Comparison of ENCODE assay signal across 29 cellular contexts in the genomic region with DNA sequence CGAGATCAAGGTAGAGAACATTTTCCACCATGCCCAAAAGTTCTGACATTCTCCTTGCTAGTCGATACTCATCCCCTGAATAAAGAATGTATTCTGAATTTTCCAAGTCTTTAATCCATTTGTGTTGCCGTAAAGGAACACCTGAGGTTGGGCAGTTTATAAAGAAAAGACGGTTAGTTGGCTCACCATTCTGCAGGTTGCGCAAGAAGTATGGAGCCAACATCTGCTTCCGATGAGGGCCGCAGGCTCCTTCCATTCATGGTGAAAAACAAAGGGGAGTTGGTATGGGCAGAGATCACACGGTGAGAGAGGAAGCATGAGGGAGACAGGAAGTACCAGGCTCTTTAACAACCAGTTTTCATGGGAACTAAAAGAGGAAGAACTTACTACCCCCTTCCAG.
"Had no signal": no experiment of that assay in that cellular context is flagged by ENCODE, and none has a peak within 500 bp of the region (broad histone marks: within the 10 kb centered on the region; RNA-seq: fewer than 3 reads in every experiment).

No MANE protein-coding gene starts in this region.

- H3K4me3 ChIP-seq: left ventricle myocardium inferior, lung, neural progenitor cell, right atrium auricular region, skin epidermis, stomach, testis, thyroid gland, transverse colon, upper lobe of left lung, vagina had no signal

- DNase-seq: hypothalamus; islet precursor cell; left ventricle myocardium inferior; mesendoderm; naive B cell; natural killer cell; nephron progenitor cell; occipital lobe; stimulated activated CD4-positive, alpha-beta T cell treated with anti-CD3 and anti-CD28 coated beads, Interleukin-12 subunit alpha, Interleukin-12 subunit beta, amount 100 ng/mL, for 4 hours; stimulated activated CD4-positive, alpha-beta T cell treated with anti-CD3 and anti-CD28 coated beads, Interleukin-15, amount 100 ng/mL, for 24 hours; stimulated activated CD4-positive, alpha-beta T cell treated with anti-CD3 and anti-CD28 coated beads, Interleukin-2, amount 100 ng/mL, for 24 hours; stimulated activated CD4-positive, alpha-beta T cell treated with anti-CD3 and anti-CD28 coated beads, Interleukin-4, amount 100 ng/mL, for 1 hour; stimulated activated naive B cell treated with anti-CD40 and anti-IgM and Interleukin-4, amounts not matched to agents 10 μg/mL and 1 μg/mL and 100 μg/mL, for 72 hours; stimulated activated naive CD8-positive, alpha-beta T cell treated with anti-CD3 and anti-CD28 coated beads, Interleukin-15, Interleukin-2, amounts not matched to agents 100 U/mL and 50 U/mL, for 24 hours; stomach; testis; thyroid gland; transverse colon; upper lobe of left lung had no signal

- H3K36me3 Mint-ChIP-seq: mesothelial cell of epicardium; naive B cell; natural killer cell; neural progenitor cell; stimulated activated naive B cell treated with anti-CD40 and anti-IgM and Interleukin-4, amounts not matched to agents 10 μg/mL and 1 μg/mL and 100 μg/mL, for 72 hours had no signal

- H3K4me3 Mint-ChIP-seq: mesothelial cell of epicardium; naive B cell; natural killer cell; nephron progenitor cell; neural progenitor cell; stimulated activated naive B cell treated with anti-CD40 and anti-IgM and Interleukin-4, amounts not matched to agents 10 μg/mL and 1 μg/mL and 100 μg/mL, for 72 hours had no signal

- H3K27ac ChIP-seq: left ventricle myocardium inferior, neural progenitor cell, neutrophil, parathyroid adenoma, right atrium auricular region, skin epidermis, stomach, testis, thyroid gland, transverse colon, upper lobe of left lung, vagina had no signal

- H3K9me3 ChIP-seq: left ventricle myocardium inferior, neutrophil, right atrium auricular region, testis, thyroid gland, transverse colon, upper lobe of left lung, vagina had no signal

- H3K27me3 ChIP-seq: neural progenitor cell, neutrophil, right atrium auricular region, stomach, testis, thyroid gland, transverse colon, upper lobe of left lung, vagina had no signal

- H3K27ac Mint-ChIP-seq: mesothelial cell of epicardium; naive B cell; natural killer cell; nephron progenitor cell; neural progenitor cell; progenitor cell of endocrine pancreas; stimulated activated naive B cell treated with anti-CD40 and anti-IgM and Interleukin-4, amounts not matched to agents 10 μg/mL and 1 μg/mL and 100 μg/mL, for 72 hours had no signal

- H2AFZ ChIP-seq: neural progenitor cell, parathyroid adenoma had no signal

- H3K79me2 ChIP-seq: parathyroid adenoma had no signal

- H3K36me3 ChIP-seq: left ventricle myocardium inferior, neural progenitor cell, neutrophil, right atrium auricular region, stomach, thyroid gland, transverse colon, upper lobe of left lung, vagina had no signal

- H3K9me3 Mint-ChIP-seq: natural killer cell; nephron progenitor cell; neural progenitor cell; stimulated activated naive B cell treated with anti-CD40 and anti-IgM and Interleukin-4, amounts not matched to agents 10 μg/mL and 1 μg/mL and 100 μg/mL, for 72 hours had no signal

- H3K4me1 Mint-ChIP-seq: naive B cell; natural killer cell; nephron progenitor cell; neural progenitor cell; stimulated activated naive B cell treated with anti-CD40 and anti-IgM and Interleukin-4, amounts not matched to agents 10 μg/mL and 1 μg/mL and 100 μg/mL, for 72 hours had no signal

- ATAC-seq: natural killer cell; sciatic nerve; stimulated activated naive B cell treated with anti-CD40 and anti-IgM and Interleukin-4, amounts not matched to agents 10 μg/mL and 1 μg/mL and 100 μg/mL, for 72 hours; stimulated activated naive CD8-positive, alpha-beta T cell treated with anti-CD3 and anti-CD28 coated beads, Interleukin-15, Interleukin-2, amounts not matched to agents 100 U/mL and 50 U/mL, for 24 hours had no signal

- H3K9ac ChIP-seq: neural progenitor cell, parathyroid adenoma had no signal

- H3K4me1 ChIP-seq: left ventricle myocardium inferior, neural progenitor cell, parathyroid adenoma, right atrium auricular region, stomach, testis, thyroid gland, transverse colon, vagina had no signal

- H3K4me2 ChIP-seq: neural progenitor cell had no signal
